Comparison of ENCODE assay signal across 15 cellular contexts in genomic region chr13:37175996-37176395, GRCh38.
DNase-seq lines count a peak whose midpoint lies in the region; ATAC-seq and TF ChIP-seq lines count a peak whose summit lies in the region.
"Had no signal": no experiment of that assay in that cellular context is flagged by ENCODE, and none has a peak within 500 bp of the region (broad histone marks: within the 10 kb centered on the region; RNA-seq: fewer than 3 reads in every experiment).

No MANE protein-coding gene starts in this region.

- no peaks in the 10 kb centered on the region for H3K4me1 Mint-ChIP-seq in stimulated activated effector memory CD8-positive, alpha-beta T cell treated with anti-CD3 and anti-CD28 coated beads, Interleukin-12 subunit alpha, Interleukin-12 subunit beta, amount 100 ng/mL, for 72 hours
- H3K4me1 Mint-ChIP-seq: activated naive CD4-positive, alpha-beta T cell treated with anti-CD3 and anti-CD28 coated beads, Interleukin-2, amount 10 ng/mL, durations not matched to agents 7 days and 5 days had no signal

- H3K27ac ChIP-seq in lung (ENCODE audit: low read depth in 1 of 2, low read length in 1 of 2) (no peak overlapping the region), aorta (ENCODE audit: low read depth in 1 of 2, low read length in 2 of 2) (no peak overlapping the region)
- H3K27ac ChIP-seq: A549 had no signal

- H3K9me3 ChIP-seq in lung (ENCODE audit: control insufficient read depth in 2 of 2, insufficient read depth in 1 of 2, low read length in 1 of 2) (peaks cover 0 to 2% of the 10 kb centered on the region in 2 donors), aorta (ENCODE audit: control insufficient read depth, low read length) (no peaks in the 10 kb centered on the region)
- H3K9me3 ChIP-seq: A549 had no signal

- no peak overlapping the region for H3K27ac Mint-ChIP-seq in stimulated activated effector memory CD8-positive, alpha-beta T cell treated with anti-CD3 and anti-CD28 coated beads, Interleukin-12 subunit alpha, Interleukin-12 subunit beta, amount 100 ng/mL, for 72 hours
- H3K27ac Mint-ChIP-seq: activated CD8-positive, alpha-beta T cell treated with anti-CD3 and anti-CD28 coated beads, Interleukin-2, amount 10 ng/mL, durations not matched to agents 7 days and 5 days; activated naive CD4-positive, alpha-beta T cell treated with anti-CD3 and anti-CD28 coated beads, Interleukin-2, amount 10 ng/mL, durations not matched to agents 7 days and 5 days; dendritic cell treated with granulocyte-macrophage colony-stimulating factor and Interleukin-4, amounts not matched to agents 40 ng/mL and 50 ng/mL, for 4 days had no signal

- TF ChIP-seq CTCF in lung (IDR thresholded peaks at IDR 0.05; ENCODE audit: control extremely low read depth, extremely low read depth): no peak

- H3K9me3 Mint-ChIP-seq in stimulated activated effector memory CD8-positive, alpha-beta T cell treated with anti-CD3 and anti-CD28 coated beads, Interleukin-12 subunit alpha, Interleukin-12 subunit beta, amount 100 ng/mL, for 72 hours: peaks cover 2% of the 10 kb centered on the region
- H3K9me3 Mint-ChIP-seq: activated naive CD4-positive, alpha-beta T cell treated with anti-CD3 and anti-CD28 coated beads, Interleukin-2, amount 10 ng/mL, durations not matched to agents 7 days and 5 days; dendritic cell treated with granulocyte-macrophage colony-stimulating factor and Interleukin-4, amounts not matched to agents 40 ng/mL and 50 ng/mL, for 4 days had no signal

- no peaks in the 10 kb centered on the region for H3K27me3 ChIP-seq in lung (ENCODE audit: control insufficient read depth, insufficient read depth)
- H3K27me3 ChIP-seq in aorta (ENCODE audit: control insufficient read depth in 1 of 2, insufficient read depth in 2 of 2, low read length in 1 of 2): no peaks in the 10 kb centered on the region

- intact Hi-C loops in Right ventricle myocardium inferior (cut with DNase I) (no loop called here), cardiac septum (cut with DNase I) (no loop called here), aorta (cut with DNase I) (no loop called here)

- WGBS in lung, 2 donors: 21 to 35% methylated on average over 2 of the region's 2 CpGs
- WGBS in aorta, 2 donors: 52 to 55% methylated on average over 2 of the region's 2 CpGs

- no peak overlapping the region for H3K4me3 Mint-ChIP-seq in stimulated activated effector memory CD8-positive, alpha-beta T cell treated with anti-CD3 and anti-CD28 coated beads, Interleukin-12 subunit alpha, Interleukin-12 subunit beta, amount 100 ng/mL, for 72 hours
- H3K4me3 Mint-ChIP-seq: activated CD8-positive, alpha-beta T cell treated with anti-CD3 and anti-CD28 coated beads, Interleukin-2, amount 10 ng/mL, durations not matched to agents 7 days and 5 days; activated naive CD4-positive, alpha-beta T cell treated with anti-CD3 and anti-CD28 coated beads, Interleukin-2, amount 10 ng/mL, durations not matched to agents 7 days and 5 days; dendritic cell treated with granulocyte-macrophage colony-stimulating factor and Interleukin-4, amounts not matched to agents 40 ng/mL and 50 ng/mL, for 4 days had no signal

- DNase-seq in Right ventricle myocardium inferior (ENCODE audit: missing footprints) (no peak), cardiac septum (ENCODE audit: low spot score) (no peak), dedifferentiated amniotic fluid mesenchymal stem cell (ENCODE audit: extremely low spot score) (peak; percentile 71), lung (ENCODE audit: low spot score) (no peak), aorta (no peak), GOT3 (lab: John Stamatoyannopoulos, UW) (no peak), hypothalamus (lab: John Stamatoyannopoulos, UW) (no peak)
- no peak for DNase-seq in stimulated activated effector memory CD8-positive, alpha-beta T cell treated with anti-CD3 and anti-CD28 coated beads, Interleukin-12 subunit alpha, Interleukin-12 subunit beta, amount 100 ng/mL, for 72 hours (ENCODE audit: low spot score in 2 of 2)
- DNase-seq: activated CD8-positive, alpha-beta T cell treated with anti-CD3 and anti-CD28 coated beads, Interleukin-2, amount 10 ng/mL, durations not matched to agents 7 days and 5 days; activated naive CD4-positive, alpha-beta T cell treated with anti-CD3 and anti-CD28 coated beads, Interleukin-2, amount 10 ng/mL, durations not matched to agents 7 days and 5 days; DMS79 treated with DMSO at 0.1 percent for 48 hours; Kasumi-1 had no signal

- H3K36me3 ChIP-seq in lung (ENCODE audit: control insufficient read depth in 2 of 2, insufficient read depth in 2 of 2, low read length in 2 of 2): peaks cover 0 to 2% of the 10 kb centered on the region in 2 donors
- no peaks in the 10 kb centered on the region for H3K36me3 ChIP-seq in aorta (ENCODE audit: control insufficient read depth in 1 of 2, insufficient read depth in 2 of 2, low read length in 1 of 2)

- no peaks in the 10 kb centered on the region for H3K36me3 Mint-ChIP-seq in stimulated activated effector memory CD8-positive, alpha-beta T cell treated with anti-CD3 and anti-CD28 coated beads, Interleukin-12 subunit alpha, Interleukin-12 subunit beta, amount 100 ng/mL, for 72 hours
- H3K36me3 Mint-ChIP-seq: activated naive CD4-positive, alpha-beta T cell treated with anti-CD3 and anti-CD28 coated beads, Interleukin-2, amount 10 ng/mL, durations not matched to agents 7 days and 5 days had no signal

- H3K4me1 ChIP-seq in lung (ENCODE audit: control insufficient read depth in 2 of 2, insufficient read depth in 2 of 2, low read length in 2 of 2): peaks cover 0 to 3% of the 10 kb centered on the region in 2 donors
- H3K4me1 ChIP-seq in aorta (ENCODE audit: control insufficient read depth in 1 of 2, insufficient read depth in 2 of 2, low read length in 2 of 2): no peaks in the 10 kb centered on the region
- H3K4me1 ChIP-seq: A549 had no signal

- H3K4me3 ChIP-seq in lung (no peak overlapping the region), aorta (ENCODE audit: low read length in 2 of 2) (no peak overlapping the region)
- H3K4me3 ChIP-seq: A549, skin epidermis had no signal

- ATAC-seq in Right ventricle myocardium inferior (peak; percentile 77), lung (ENCODE audit: insufficient read depth, low FRiP score) (peak; percentile 65), aorta (ENCODE audit: low FRiP score) (peak; percentile 54)
- no peak for ATAC-seq in stimulated activated effector memory CD8-positive, alpha-beta T cell treated with anti-CD3 and anti-CD28 coated beads, Interleukin-12 subunit alpha, Interleukin-12 subunit beta, amount 100 ng/mL, for 72 hours
- ATAC-seq: A549; activated CD8-positive, alpha-beta T cell treated with anti-CD3 and anti-CD28 coated beads, Interleukin-2, amount 10 ng/mL, durations not matched to agents 7 days and 5 days had no signal
